9 cellular contexts compared by ENCODE assay signal in the genomic region with DNA sequence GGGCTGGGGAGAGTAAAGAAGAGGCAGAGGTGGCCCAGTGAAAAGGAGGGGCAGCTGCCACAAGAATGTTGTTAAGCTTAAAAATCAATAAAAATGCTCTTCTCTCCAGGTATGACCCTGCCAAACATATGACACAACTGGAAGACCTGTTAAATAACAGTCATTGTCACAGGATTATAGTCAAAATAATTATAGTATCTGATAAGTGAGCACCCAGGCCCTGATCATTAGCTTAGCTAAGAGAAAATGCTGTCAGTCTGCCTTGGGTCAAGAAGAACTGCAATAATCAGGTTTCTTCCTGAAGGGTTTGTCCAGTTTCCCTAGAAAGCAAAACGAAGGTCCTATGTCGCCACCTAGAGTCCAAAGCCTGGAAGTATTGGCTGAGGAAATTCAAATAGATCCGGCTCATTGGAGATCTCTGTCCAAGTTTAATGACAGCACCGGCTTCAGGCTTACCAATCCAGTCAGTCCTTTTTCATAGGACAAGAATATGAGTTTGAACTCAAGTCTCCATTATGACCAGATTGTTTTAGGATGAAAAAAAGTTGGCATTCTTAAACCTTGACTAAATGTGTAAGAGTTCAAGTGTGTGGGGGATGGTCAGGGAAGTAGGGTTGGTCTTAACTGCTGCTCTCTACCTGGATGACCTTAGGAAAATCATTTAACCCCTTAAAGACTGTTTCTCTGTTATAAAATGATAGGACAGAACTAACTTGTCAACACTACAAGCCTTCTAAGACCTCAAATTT. TPM values are rescaled to one million over a fixed set of nuclear protein-coding genes. Genes with fewer than 3 reads are reported as not detected.
DNase-seq lines count a peak whose midpoint lies in the region; ATAC-seq, FAIRE-seq and TF ChIP-seq lines count a peak whose summit lies in the region.
"Had no signal": no experiment of that assay in that cellular context is flagged by ENCODE, and none has a peak within 500 bp of the region (broad histone marks: within the 10 kb centered on the region; RNA-seq: fewer than 3 reads in every experiment).

No MANE protein-coding gene starts in this region.

- H3K36me3 ChIP-seq in right atrium auricular region = no peaks in the 10 kb centered on the region
- no peaks in the 10 kb centered on the region for H3K36me3 ChIP-seq in small intestine (ENCODE audit: control insufficient read depth in 2 of 2, insufficient read depth in 2 of 2, low read length in 2 of 2)

- FAIRE-seq in HTR-8/SVneo (lab: Jason Lieb, UNC) (no peak), small intestine (lab: Jason Lieb, UNC) (no peak)

- H3K4me1 ChIP-seq in right atrium auricular region = no peaks in the 10 kb centered on the region
- H3K4me1 ChIP-seq in small intestine (ENCODE audit: control insufficient read depth in 2 of 2, insufficient read depth in 1 of 2, low read depth in 1 of 2, low read length in 1 of 2) = no peaks in the 10 kb centered on the region

- peak; percentile 98 for DNase-seq in DMS79 (lab: John Stamatoyannopoulos, UW)
- DNase-seq in HTR-8/SVneo (ENCODE audit: insufficient read length, low spot score) = peak; percentile 57
- DNase-seq in NCI-H526 (lab: John Stamatoyannopoulos, UW) = peak; percentile 79 to 90
- DNase-seq in activated naive CD4-positive, alpha-beta T cell treated with anti-CD3 and anti-CD28 coated beads, Interleukin-2, amount 50 U/mL, for 16 hours = peak; percentile 18
- no peak for DNase-seq in right atrium auricular region (ENCODE audit: low spot score)
- peak; percentile 81 for DNase-seq in small intestine
- DNase-seq in activated effector memory CD4-positive, alpha-beta T cell treated with Interleukin-2 at 50 U/mL for 16 hours = no peak
- DNase-seq: activated T-cell treated with anti-CD3 and anti-CD28 coated beads, Interleukin-2, amount 50 U/mL, for 4 hours had no signal

- peak; percentile 81 for ATAC-seq in GM19467 (IDR thresholded peaks at IDR 0.05; ENCODE audit: unreplicated experiment)

- peak; percentile 70 to 85 for TF ChIP-seq CTCF in right atrium auricular region (IDR thresholded peaks at IDR 0.05)

- WGBS in small intestine, 3 donors = 0 to 1% (median 0%) methylated on average over 4 of the region's 4 CpGs

- H3K9me3 ChIP-seq in right atrium auricular region = no peaks in the 10 kb centered on the region
- H3K9me3 ChIP-seq in small intestine (ENCODE audit: control insufficient read depth, low read depth) = no peaks in the 10 kb centered on the region

- H3K27me3 ChIP-seq in right atrium auricular region = no peaks in the 10 kb centered on the region
- no peaks in the 10 kb centered on the region for H3K27me3 ChIP-seq in small intestine (ENCODE audit: control insufficient read depth in 2 of 2, insufficient read depth in 2 of 2, low read length in 2 of 2)

- H3K4me3 ChIP-seq in right atrium auricular region = no peak overlapping the region
- no peak overlapping the region for H3K4me3 ChIP-seq in small intestine (ENCODE audit: low read depth in 1 of 2, low read length in 2 of 2)

- H3K27ac ChIP-seq in right atrium auricular region (no peak overlapping the region), small intestine (ENCODE audit: low read depth in 1 of 2, low read length in 1 of 2) (no peak overlapping the region)

RNA-seq across cellular contexts. Expression of gene NKX2-8, which starts 22.5 kb away (rescaled TPM):
- total RNA-seq in right atrium auricular region = not detected
- polyA plus RNA-seq in small intestine = not detected
- total RNA-seq: activated T-cell treated with anti-CD3 and anti-CD28 coated beads, Interleukin-2, amount 50 U/mL, for 4 hours had no signal

RNA-seq across cellular contexts. Expression of gene PAX9, which starts 56.7 kb away (rescaled TPM):
- not detected for total RNA-seq in right atrium auricular region
- polyA plus RNA-seq in small intestine = under 1 TPM in 1 of 3 donors, not detected in 2; 0.03 TPM

Comparison
In these comparisons a context has a peak if more than half of its experiments do, and no peak if none do; other contexts are left out.
1. DNase-seq: peak in DMS79 (single experiment), HTR-8/SVneo (single experiment), NCI-H526 (2 of 2), activated naive CD4-positive, alpha-beta T cell treated with anti-CD3 and anti-CD28 coated beads, Interleukin-2, amount 50 U/mL, for 16 hours (single experiment) and small intestine (single experiment); none in right atrium auricular region (single experiment) and activated effector memory CD4-positive, alpha-beta T cell treated with Interleukin-2 at 50 U/mL for 16 hours (single experiment).